ENCODE assay signal across 8 cellular contexts in genomic region chr20:45771182-45771759, GRCh38. TPM values are rescaled to one million over a fixed set of nuclear protein-coding genes. Genes with fewer than 3 reads are reported as not detected.
DNase-seq lines count a peak whose midpoint lies in the region; ATAC-seq lines count a peak whose summit lies in the region.

No MANE protein-coding gene starts in this region.

- H3K36me3 Mint-ChIP-seq in CD4-positive, CD25-positive, alpha-beta regulatory T cell, result no peaks in the 10 kb centered on the region
- H3K36me3 Mint-ChIP-seq in activated CD4-positive, alpha-beta memory T cell treated with anti-CD3 and anti-CD28 coated beads for 36 hours, result no peaks in the 10 kb centered on the region

- peak overlapping the region; percentile 96 for H4K91ac ChIP-seq in mesenchymal stem cell (ENCODE audit: low read length)

- H3K4me1 Mint-ChIP-seq in CD4-positive, CD25-positive, alpha-beta regulatory T cell, result peaks cover 0 to 5% (median 0%) of the 10 kb centered on the region in 4 donors
- peaks cover 5% of the 10 kb centered on the region for H3K4me1 Mint-ChIP-seq in activated CD4-positive, alpha-beta memory T cell treated with anti-CD3 and anti-CD28 coated beads for 36 hours (ENCODE audit: low read depth)

- 21% methylated on average over 4 of the region's 5 CpGs for WGBS in mesenchymal stem cell

- no peak overlapping the region for H3K4me3 ChIP-seq in CD4-positive, CD25-positive, alpha-beta regulatory T cell (ENCODE audit: low read depth, low read length)
- no peak overlapping the region for H3K4me3 ChIP-seq in effector memory CD4-positive, alpha-beta T cell (ENCODE audit: insufficient read depth, low read depth, low read length, poor library complexity, severe bottlenecking)
- H3K4me3 ChIP-seq in mesenchymal stem cell (ENCODE audit: insufficient read depth in 1 of 2, low read depth in 1 of 2, low read length in 2 of 2), result peak overlapping the region in 1 of 2 experiments; percentile 6

- no peak overlapping the region for H3K27ac ChIP-seq in CD4-positive, CD25-positive, alpha-beta regulatory T cell (ENCODE audit: insufficient read depth, low read length, poor library complexity, severe bottlenecking)
- H3K27ac ChIP-seq in effector memory CD4-positive, alpha-beta T cell (ENCODE audit: insufficient read depth, low read length, poor library complexity, severe bottlenecking), result no peak overlapping the region
- H3K27ac ChIP-seq in mesenchymal stem cell (ENCODE audit: low read length, poor library complexity, severe bottlenecking), result no peak overlapping the region

- H3K23ac ChIP-seq in mesenchymal stem cell (ENCODE audit: low read length in 2 of 2), result peak overlapping the region in 1 of 2 experiments; percentile 40

- no peak overlapping the region for H3K27ac Mint-ChIP-seq in CD4-positive, CD25-positive, alpha-beta regulatory T cell
- H3K27ac Mint-ChIP-seq in activated CD4-positive, alpha-beta memory T cell treated with anti-CD3 and anti-CD28 coated beads for 36 hours, result no peak overlapping the region

- intact Hi-C loops in activated CD4-positive, alpha-beta memory T cell treated with anti-CD3 and anti-CD28 coated beads for 36 hours (cut with micrococcal nuclease), result loop anchor here (1.0 to 5.0 kb wide), 3 partner anchors 179 to 454 kb away; no protein-coding TSS in a partner anchor

- no peak overlapping the region for H2BK5ac ChIP-seq in mesenchymal stem cell (ENCODE audit: low read depth, low read length, poor library complexity, severe bottlenecking)

- peaks cover 19% of the 10 kb centered on the region for H3K27me3 Mint-ChIP-seq in CD4-positive, CD25-positive, alpha-beta regulatory T cell
- peaks cover 3% of the 10 kb centered on the region for H3K27me3 Mint-ChIP-seq in activated CD4-positive, alpha-beta memory T cell treated with anti-CD3 and anti-CD28 coated beads for 36 hours

- peak overlapping the region; percentile 98 for H2BK120ac ChIP-seq in mesenchymal stem cell (ENCODE audit: low read depth, low read length)

- no peak overlapping the region for H3K4me3 Mint-ChIP-seq in CD4-positive, CD25-positive, alpha-beta regulatory T cell
- no peak overlapping the region for H3K4me3 Mint-ChIP-seq in activated CD4-positive, alpha-beta memory T cell treated with anti-CD3 and anti-CD28 coated beads for 36 hours

- H3K27me3 ChIP-seq in CD4-positive, CD25-positive, alpha-beta regulatory T cell (ENCODE audit: control insufficient read depth, insufficient read depth, low read length), result peaks cover 2% of the 10 kb centered on the region
- H3K27me3 ChIP-seq in effector memory CD4-positive, alpha-beta T cell (replicated peaks; ENCODE audit: control insufficient read depth, insufficient read depth, low read length, poor library complexity, severe bottlenecking), result no peaks in the 10 kb centered on the region
- no peaks in the 10 kb centered on the region for H3K27me3 ChIP-seq in mesenchymal stem cell (ENCODE audit: control insufficient read depth in 1 of 2, insufficient read depth in 1 of 2, low read length in 2 of 2)

- H3K9me3 Mint-ChIP-seq in CD4-positive, CD25-positive, alpha-beta regulatory T cell, result peaks cover 0 to 1% (median 0%) of the 10 kb centered on the region in 7 donors
- H3K9me3 Mint-ChIP-seq in activated CD4-positive, alpha-beta memory T cell treated with anti-CD3 and anti-CD28 coated beads for 36 hours, result no peaks in the 10 kb centered on the region

- peak; percentile 66 to 83 (median 77) for DNase-seq in CD4-positive, CD25-positive, alpha-beta regulatory T cell
- DNase-seq in NCI-H774 (lab: John Stamatoyannopoulos, UW) (peak; percentile 63), mesenchymal stem cell (peak; percentile 86)
- peak; percentile 86 for DNase-seq in activated CD4-positive, alpha-beta memory T cell treated with anti-CD3 and anti-CD28 coated beads for 36 hours
- peak; percentile 52 to 70 (median 55) for DNase-seq in effector memory CD4-positive, alpha-beta T cell
- peak; percentile 52 for DNase-seq in stimulated activated CD8-positive, alpha-beta memory T cell treated with anti-CD3 and anti-CD28 coated beads, Interleukin-12 subunit alpha, Interleukin-12 subunit beta, amount 100 ng/mL, for 24 hours (ENCODE audit: extremely low read depth)

- H2AFZ ChIP-seq in mesenchymal stem cell (ENCODE audit: low read depth, low read length), result peak overlapping the region; percentile 30

- no peaks in the 10 kb centered on the region for H3K9me3 ChIP-seq in CD4-positive, CD25-positive, alpha-beta regulatory T cell (ENCODE audit: control insufficient read depth in 2 of 2, low read length in 2 of 2)
- H3K9me3 ChIP-seq in effector memory CD4-positive, alpha-beta T cell (ENCODE audit: control insufficient read depth, low read length), result no peaks in the 10 kb centered on the region
- H3K9me3 ChIP-seq in mesenchymal stem cell (ENCODE audit: control insufficient read depth, low read length), result no peaks in the 10 kb centered on the region

- H3K18ac ChIP-seq in mesenchymal stem cell (ENCODE audit: low read depth in 1 of 2, low read length in 2 of 2), result peak overlapping the region; percentile 92 to 95

- H3K4me1 ChIP-seq in CD4-positive, CD25-positive, alpha-beta regulatory T cell (ENCODE audit: control insufficient read depth, insufficient read depth, low read length, poor library complexity, severe bottlenecking), result no peaks in the 10 kb centered on the region
- H3K4me1 ChIP-seq in effector memory CD4-positive, alpha-beta T cell (ENCODE audit: control insufficient read depth, insufficient read depth, low read length, poor library complexity, severe bottlenecking), result no peaks in the 10 kb centered on the region
- H3K4me1 ChIP-seq in mesenchymal stem cell (ENCODE audit: control insufficient read depth, insufficient read depth, low read depth, low read length), result peaks cover 4% of the 10 kb centered on the region

- no peaks in the 10 kb centered on the region for H3K36me3 ChIP-seq in CD4-positive, CD25-positive, alpha-beta regulatory T cell (ENCODE audit: control insufficient read depth, insufficient read depth, low read length)
- H3K36me3 ChIP-seq in effector memory CD4-positive, alpha-beta T cell (ENCODE audit: control insufficient read depth, insufficient read depth, low read length), result no peaks in the 10 kb centered on the region
- H3K36me3 ChIP-seq in mesenchymal stem cell (ENCODE audit: control insufficient read depth in 1 of 2, insufficient read depth in 2 of 2, low read depth in 1 of 2, low read length in 2 of 2), result no peaks in the 10 kb centered on the region

- POLR2A ChIA-PET in activated CD4-positive, alpha-beta memory T cell treated with anti-CD3 and anti-CD28 coated beads for 36 hours (lab: Charles Lee), result no interaction called here

- peak overlapping the region; percentile 57 for H2BK15ac ChIP-seq in mesenchymal stem cell (ENCODE audit: low read depth, poor library complexity, severe bottlenecking)

- H2BK12ac ChIP-seq in mesenchymal stem cell (ENCODE audit: low read length in 2 of 2), result peak overlapping the region; percentile 81 to 88

- H2AK5ac ChIP-seq in mesenchymal stem cell (ENCODE audit: low read length, severe bottlenecking), result peak overlapping the region; percentile 56

- H3K79me1 ChIP-seq in mesenchymal stem cell (replicated peaks; ENCODE audit: low read length, poor library complexity, severe bottlenecking), result no peaks in the 10 kb centered on the region

- peak overlapping the region in 1 of 2 experiments; percentile 94 for H3K14ac ChIP-seq in mesenchymal stem cell (ENCODE audit: low read length in 2 of 2)

- CTCF ChIA-PET in activated CD4-positive, alpha-beta memory T cell treated with anti-CD3 and anti-CD28 coated beads for 36 hours (lab: Charles Lee), result interaction anchor here (0.6 to 4.0 kb wide), 91 partner anchors 9 to 917 kb away, joined by 3 to 80 read pairs (median 4); partner anchors contain the start of genes DNTTIP1, EPPIN, SYS1 and WFDC10A

- peak; percentile 68 to 75 for ATAC-seq in CD4-positive, CD25-positive, alpha-beta regulatory T cell (ENCODE audit: low read depth in 2 of 2)
- peak; percentile 60 for ATAC-seq in HG03439 (IDR thresholded peaks at IDR 0.05; ENCODE audit: unreplicated experiment)
- ATAC-seq in HG03196 (IDR thresholded peaks at IDR 0.05; ENCODE audit: unreplicated experiment), result no peak

- H3K4me2 ChIP-seq in mesenchymal stem cell (ENCODE audit: low read length, poor library complexity, severe bottlenecking), result peak overlapping the region; percentile 7

- peak overlapping the region; percentile 99 for H4K8ac ChIP-seq in mesenchymal stem cell (ENCODE audit: low read length)

- H3K9ac ChIP-seq in mesenchymal stem cell (ENCODE audit: low read length), result peak overlapping the region; percentile 44

- peak overlapping the region; percentile 62 to 77 for H3K4ac ChIP-seq in mesenchymal stem cell (ENCODE audit: low read depth in 1 of 2, low read length in 2 of 2)

RNA-seq across cellular contexts. Expression of gene WFDC3, which starts 20.4 kb away (rescaled TPM):
- not detected for total RNA-seq in CD4-positive, CD25-positive, alpha-beta regulatory T cell
- not detected for polyA plus RNA-seq in CD4-positive, CD25-positive, alpha-beta regulatory T cell
- not detected for total RNA-seq in activated CD4-positive, alpha-beta memory T cell treated with anti-CD3 and anti-CD28 coated beads for 36 hours
- polyA plus RNA-seq in mesenchymal stem cell (2013, experiment 1 of 2), result 1.5 TPM
- polyA plus RNA-seq in mesenchymal stem cell (2013, experiment 2 of 2), result 1.1 TPM

RNA-seq across cellular contexts. Expression of gene DNTTIP1, which starts 20.5 kb away (rescaled TPM):
- total RNA-seq in CD4-positive, CD25-positive, alpha-beta regulatory T cell, result 16.4 TPM
- polyA plus RNA-seq in CD4-positive, CD25-positive, alpha-beta regulatory T cell, result 10 to 100 TPM; 33.1 to 48.0 (median 45.3) TPM
- 10 to 100 TPM; 24.9 to 27.0 TPM for total RNA-seq in activated CD4-positive, alpha-beta memory T cell treated with anti-CD3 and anti-CD28 coated beads for 36 hours
- 35.0 TPM for polyA plus RNA-seq in mesenchymal stem cell (2013, experiment 1 of 2)
- polyA plus RNA-seq in mesenchymal stem cell (2013, experiment 2 of 2), result 36.8 TPM

RNA-seq across cellular contexts. Expression of gene UBE2C, which starts 41.2 kb away (rescaled TPM):
- total RNA-seq in CD4-positive, CD25-positive, alpha-beta regulatory T cell, result 1.2 TPM
- polyA plus RNA-seq in CD4-positive, CD25-positive, alpha-beta regulatory T cell, result 1 to 10 TPM; 3.4 to 10.0 (median 5.3) TPM
- total RNA-seq in activated CD4-positive, alpha-beta memory T cell treated with anti-CD3 and anti-CD28 coated beads for 36 hours, result 100 to 1,000 TPM; 192 to 196 TPM
- polyA plus RNA-seq in mesenchymal stem cell (2013, experiment 1 of 2), result 20.5 TPM
- 21.3 TPM for polyA plus RNA-seq in mesenchymal stem cell (2013, experiment 2 of 2)

RNA-seq across cellular contexts. Expression of gene SPINT4, which starts 49.1 kb away (rescaled TPM):
- total RNA-seq in CD4-positive, CD25-positive, alpha-beta regulatory T cell, result not detected
- polyA plus RNA-seq in CD4-positive, CD25-positive, alpha-beta regulatory T cell, result not detected
- total RNA-seq in activated CD4-positive, alpha-beta memory T cell treated with anti-CD3 and anti-CD28 coated beads for 36 hours, result not detected
- not detected for polyA plus RNA-seq in mesenchymal stem cell (2013, experiment 1 of 2)
- polyA plus RNA-seq in mesenchymal stem cell (2013, experiment 2 of 2), result not detected

RNA-seq across cellular contexts. Expression of gene TNNC2, which starts 55.8 kb away (rescaled TPM):
- total RNA-seq in CD4-positive, CD25-positive, alpha-beta regulatory T cell, result 1.4 TPM
- polyA plus RNA-seq in CD4-positive, CD25-positive, alpha-beta regulatory T cell, result 1 to 10 TPM in 1 of 4 donors, under 1 TPM in 2, not detected in 1; 0.49 to 1.5 (median 0.76) TPM
- not detected for total RNA-seq in activated CD4-positive, alpha-beta memory T cell treated with anti-CD3 and anti-CD28 coated beads for 36 hours
- polyA plus RNA-seq in mesenchymal stem cell (2013, experiment 1 of 2), result 0.19 TPM
- 0.21 TPM for polyA plus RNA-seq in mesenchymal stem cell (2013, experiment 2 of 2)

Comparison
In these comparisons a context has a peak if more than half of its experiments do, and no peak if none do; other contexts are left out.
1. RNA of gene UBE2C, which starts 41.2 kb away (total RNA-seq): 192 to 196 TPM in activated CD4-positive, alpha-beta memory T cell treated with anti-CD3 and anti-CD28 coated beads for 36 hours; 1.2 TPM in CD4-positive, CD25-positive, alpha-beta regulatory T cell (single experiment); every median in the first group is over 10 times any median in the second.
2. Peak in every context shown above with its lines, with median percentiles within 50 percentile points of each other: DNase-seq.